Comparison of ENCODE assay signal across 1 cellular context in the genomic region with DNA sequence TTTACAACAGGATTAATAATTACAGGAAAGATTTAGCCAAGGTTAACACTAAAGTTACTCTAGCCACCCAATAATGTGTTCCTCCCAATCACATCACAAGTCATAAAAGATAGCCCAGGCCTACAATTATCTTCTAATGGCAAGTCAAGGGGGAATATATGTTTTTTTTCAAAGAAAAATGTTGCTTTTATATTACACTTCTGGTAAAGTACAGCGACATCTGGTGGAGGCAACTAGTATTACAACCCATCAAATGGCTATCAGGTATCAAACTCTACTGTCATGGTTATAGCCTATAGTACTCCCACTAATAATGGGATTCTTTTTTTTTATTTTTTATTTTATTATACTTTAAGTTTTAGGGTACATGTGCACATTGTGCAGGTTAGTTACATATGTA.
TF ChIP-seq lines count a peak whose summit lies in the region.

No MANE protein-coding gene starts in this region.

TF ChIP-seq in SK-N-SH treated with all-trans-retinoic acid at 6 μM for 48 hours, 23 proteins besides CTCF, POLR2A, EP300 and RAD21 (continued from another document):
- TF ChIP-seq, protein P1, sequence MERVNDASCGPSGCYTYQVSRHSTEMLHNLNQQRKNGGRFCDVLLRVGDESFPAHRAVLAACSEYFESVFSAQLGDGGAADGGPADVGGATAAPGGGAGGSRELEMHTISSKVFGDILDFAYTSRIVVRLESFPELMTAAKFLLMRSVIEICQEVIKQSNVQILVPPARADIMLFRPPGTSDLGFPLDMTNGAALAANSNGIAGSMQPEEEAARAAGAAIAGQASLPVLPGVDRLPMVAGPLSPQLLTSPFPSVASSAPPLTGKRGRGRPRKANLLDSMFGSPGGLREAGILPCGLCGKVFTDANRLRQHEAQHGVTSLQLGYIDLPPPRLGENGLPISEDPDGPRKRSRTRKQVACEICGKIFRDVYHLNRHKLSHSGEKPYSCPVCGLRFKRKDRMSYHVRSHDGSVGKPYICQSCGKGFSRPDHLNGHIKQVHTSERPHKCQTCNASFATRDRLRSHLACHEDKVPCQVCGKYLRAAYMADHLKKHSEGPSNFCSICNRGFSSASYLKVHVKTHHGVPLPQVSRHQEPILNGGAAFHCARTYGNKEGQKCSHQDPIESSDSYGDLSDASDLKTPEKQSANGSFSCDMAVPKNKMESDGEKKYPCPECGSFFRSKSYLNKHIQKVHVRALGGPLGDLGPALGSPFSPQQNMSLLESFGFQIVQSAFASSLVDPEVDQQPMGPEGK (CRISPR knock-in tag; IDR thresholded peaks at IDR 0.05; ENCODE audit: borderline replicate concordance), result no peak
- TF ChIP-seq, protein P2, sequence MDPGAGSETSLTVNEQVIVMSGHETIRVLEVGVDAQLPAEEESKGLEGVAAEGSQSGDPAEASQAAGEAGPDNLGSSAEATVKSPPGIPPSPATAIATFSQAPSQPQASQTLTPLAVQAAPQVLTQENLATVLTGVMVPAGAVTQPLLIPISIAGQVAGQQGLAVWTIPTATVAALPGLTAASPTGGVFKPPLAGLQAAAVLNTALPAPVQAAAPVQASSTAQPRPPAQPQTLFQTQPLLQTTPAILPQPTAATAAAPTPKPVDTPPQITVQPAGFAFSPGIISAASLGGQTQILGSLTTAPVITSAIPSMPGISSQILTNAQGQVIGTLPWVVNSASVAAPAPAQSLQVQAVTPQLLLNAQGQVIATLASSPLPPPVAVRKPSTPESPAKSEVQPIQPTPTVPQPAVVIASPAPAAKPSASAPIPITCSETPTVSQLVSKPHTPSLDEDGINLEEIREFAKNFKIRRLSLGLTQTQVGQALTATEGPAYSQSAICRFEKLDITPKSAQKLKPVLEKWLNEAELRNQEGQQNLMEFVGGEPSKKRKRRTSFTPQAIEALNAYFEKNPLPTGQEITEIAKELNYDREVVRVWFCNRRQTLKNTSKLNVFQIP (CRISPR knock-in tag; IDR thresholded peaks at IDR 0.05; ENCODE audit: borderline replicate concordance, low read depth), result no peak
- TF ChIP-seq SNAI2 (CRISPR knock-in tag; IDR thresholded peaks at IDR 0.05) (no peak), ZNF565 (CRISPR knock-in tag; conservative IDR thresholded peaks at IDR 0.05; ENCODE audit: low read depth) (no peak), PPARA (CRISPR knock-in tag; IDR thresholded peaks at IDR 0.05; ENCODE audit: borderline replicate concordance) (no peak), ZNF8 (CRISPR knock-in tag; IDR thresholded peaks at IDR 0.05) (no peak), TOX (CRISPR knock-in tag; IDR thresholded peaks at IDR 0.05; ENCODE audit: borderline replicate concordance) (no peak), ZC3H10 (CRISPR knock-in tag; IDR thresholded peaks at IDR 0.05) (no peak), BACH2 (CRISPR knock-in tag; IDR thresholded peaks at IDR 0.05; ENCODE audit: borderline replicate concordance) (no peak), TCF4 (CRISPR knock-in tag; IDR thresholded peaks at IDR 0.05; ENCODE audit: borderline replicate concordance) (no peak), RARB (CRISPR knock-in tag; IDR thresholded peaks at IDR 0.05) (no peak)
